Comparison of ENCODE assay signal across 8 cellular contexts in the genomic region with DNA sequence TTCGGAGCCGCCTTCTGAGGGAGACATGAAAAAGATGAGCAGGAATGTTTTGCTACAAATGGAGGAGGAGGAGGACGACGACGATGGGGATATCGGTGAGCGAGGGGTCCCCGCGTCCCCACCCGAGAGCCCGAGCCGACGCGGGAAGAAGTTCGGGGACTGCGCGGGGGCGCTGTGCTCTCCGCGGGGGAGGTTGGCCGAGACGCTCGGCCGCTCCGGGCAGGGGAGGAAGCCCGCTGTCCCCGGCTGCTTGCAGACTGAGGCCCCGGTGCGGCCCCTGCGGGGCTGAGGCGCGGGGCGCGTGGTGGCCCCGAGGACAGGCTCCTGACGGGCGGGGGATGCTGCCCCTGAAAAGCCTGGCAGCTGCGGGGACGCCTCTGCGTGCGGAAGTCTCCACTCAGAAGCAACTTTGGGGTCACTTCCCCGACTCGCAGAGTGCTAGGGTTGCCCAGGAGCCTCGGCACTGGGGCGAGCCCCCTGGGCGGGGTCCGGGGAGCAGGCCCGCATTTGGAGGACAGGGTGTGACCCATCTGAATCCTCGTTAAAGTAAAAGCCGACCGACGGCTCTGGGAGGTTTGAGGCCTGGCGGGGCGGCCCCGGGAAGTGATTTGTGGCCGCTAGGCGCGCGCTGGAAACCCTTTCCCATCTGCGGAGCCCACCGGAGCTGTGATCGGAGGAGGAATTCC. TPM values are rescaled to one million over a fixed set of nuclear protein-coding genes. Genes with fewer than 3 reads are reported as not detected.
DNase-seq lines count a peak whose midpoint lies in the region; ATAC-seq and TF ChIP-seq lines count a peak whose summit lies in the region.

No MANE protein-coding gene starts in this region.

- peak overlapping the region; percentile 90 for H2AFZ ChIP-seq in neural progenitor cell (replicated peaks)

- peak overlapping the region; percentile 92 for H3K4me3 Mint-ChIP-seq in activated T-helper 1 cell treated with anti-CD3 and anti-CD28 coated beads, Interleukin-12 subunit alpha, Interleukin-12 subunit beta, Interleukin-2, Interleukin-4 antibody, amounts not matched to agents 30 ng/mL and 10 ng/mL and 1 ng/mL, durations not matched to agents 14 hours and 24 hours and 36 hours
- peak overlapping the region; percentile 100 for H3K4me3 Mint-ChIP-seq in neural progenitor cell

- no peak for TF ChIP-seq POLR2A in testis (IDR thresholded peaks at IDR 0.05)

- no peaks in the 10 kb centered on the region for H3K36me3 ChIP-seq in neural progenitor cell
- no peaks in the 10 kb centered on the region for H3K36me3 ChIP-seq in testis (ENCODE audit: low read depth, missing control alignments)

- H3K9me3 ChIP-seq in neural progenitor cell (ENCODE audit: low read depth) = no peaks in the 10 kb centered on the region
- H3K9me3 ChIP-seq in testis = no peaks in the 10 kb centered on the region

- H3K27me3 ChIP-seq in neural progenitor cell (no peaks in the 10 kb centered on the region), testis (no peaks in the 10 kb centered on the region)

- H3K27me3 Mint-ChIP-seq in activated T-helper 1 cell treated with anti-CD3 and anti-CD28 coated beads, Interleukin-12 subunit alpha, Interleukin-12 subunit beta, Interleukin-2, Interleukin-4 antibody, amounts not matched to agents 30 ng/mL and 10 ng/mL and 1 ng/mL, durations not matched to agents 14 hours and 24 hours and 36 hours (ENCODE audit: insufficient read depth) = peaks cover 1% of the 10 kb centered on the region
- peaks cover 10% of the 10 kb centered on the region for H3K27me3 Mint-ChIP-seq in neural progenitor cell (ENCODE audit: insufficient read depth, low read depth)

- H3K9ac ChIP-seq in neural progenitor cell = peak overlapping the region; percentile 50

- H3K27ac ChIP-seq in neural progenitor cell (peak overlapping the region; percentile 75), testis (peak overlapping the region; percentile 95 to 97)

- H3K4me2 ChIP-seq in neural progenitor cell = peak overlapping the region; percentile 84

- H3K4me3 ChIP-seq in fibroblast of villous mesenchyme (ENCODE audit: low read depth, low read length) (peak overlapping the region; percentile 92), neural progenitor cell (peak overlapping the region; percentile 71), testis (peak overlapping the region; percentile 77 to 96)

- intact Hi-C loops in activated T-helper 1 cell treated with anti-CD3 and anti-CD28 coated beads, Interleukin-12 subunit alpha, Interleukin-12 subunit beta, Interleukin-2, Interleukin-4 antibody, amounts not matched to agents 30 ng/mL and 10 ng/mL and 1 ng/mL, durations not matched to agents 14 hours and 24 hours and 36 hours (cut with micrococcal nuclease) = loop anchor here (5.0 to 10.0 kb wide), 3 partner anchors 51 to 778 kb away; partner anchors contain the start of gene SCAF11
- intact Hi-C loops in testis (cut with DNase I; ENCODE audit: low total_unique reads) = no loop called here

- TF ChIP-seq CTCF in fibroblast of villous mesenchyme (IDR thresholded peaks at IDR 0.05; ENCODE audit: insufficient read depth, low read depth, low read length) (peak; percentile 33), neural progenitor cell (IDR thresholded peaks at IDR 0.05) (peak; percentile 42), testis (IDR thresholded peaks at IDR 0.05) (no peak)

- H3K36me3 Mint-ChIP-seq in activated T-helper 1 cell treated with anti-CD3 and anti-CD28 coated beads, Interleukin-12 subunit alpha, Interleukin-12 subunit beta, Interleukin-2, Interleukin-4 antibody, amounts not matched to agents 30 ng/mL and 10 ng/mL and 1 ng/mL, durations not matched to agents 14 hours and 24 hours and 36 hours (ENCODE audit: low read depth) = peaks cover 6% of the 10 kb centered on the region
- peaks cover 6% of the 10 kb centered on the region for H3K36me3 Mint-ChIP-seq in neural progenitor cell

- peaks cover 28% of the 10 kb centered on the region for H3F3A ChIP-seq in neural progenitor cell (ENCODE audit: low read depth)

- WGBS in testis, 2 donors = 0 to 1% methylated on average over 25 to 62 of the region's 62 CpGs

- peak; percentile 36 to 60 for DNase-seq in SHP77 (lab: John Stamatoyannopoulos, UW)
- no peak for DNase-seq in SHP77 treated with DMSO at 0.1 percent for 48 hours (lab: John Stamatoyannopoulos, UW)
- peak; percentile 30 to 53 for DNase-seq in NOMO-1 (lab: John Stamatoyannopoulos, UW; ENCODE audit: unreplicated experiment in 2 of 2)
- DNase-seq in activated T-helper 1 cell treated with anti-CD3 and anti-CD28 coated beads, Interleukin-12 subunit alpha, Interleukin-12 subunit beta, Interleukin-2, Interleukin-4 antibody, amounts not matched to agents 30 ng/mL and 10 ng/mL and 1 ng/mL, durations not matched to agents 14 hours and 24 hours and 36 hours (ENCODE audit: low spot score) = peak; percentile 37
- DNase-seq in fibroblast of villous mesenchyme (ENCODE audit: low read depth) = peak; percentile 51
- peak; percentile 81 for DNase-seq in neural progenitor cell (ENCODE audit: low spot score)
- peak; percentile 56 for DNase-seq in testis

- no peaks in the 10 kb centered on the region for H3K9me3 Mint-ChIP-seq in activated T-helper 1 cell treated with anti-CD3 and anti-CD28 coated beads, Interleukin-12 subunit alpha, Interleukin-12 subunit beta, Interleukin-2, Interleukin-4 antibody, amounts not matched to agents 30 ng/mL and 10 ng/mL and 1 ng/mL, durations not matched to agents 14 hours and 24 hours and 36 hours
- H3K9me3 Mint-ChIP-seq in neural progenitor cell = peaks cover 4% of the 10 kb centered on the region

- peak overlapping the region; percentile 95 for H3K27ac Mint-ChIP-seq in activated T-helper 1 cell treated with anti-CD3 and anti-CD28 coated beads, Interleukin-12 subunit alpha, Interleukin-12 subunit beta, Interleukin-2, Interleukin-4 antibody, amounts not matched to agents 30 ng/mL and 10 ng/mL and 1 ng/mL, durations not matched to agents 14 hours and 24 hours and 36 hours
- peak overlapping the region; percentile 98 for H3K27ac Mint-ChIP-seq in neural progenitor cell

- H3K4me1 Mint-ChIP-seq in activated T-helper 1 cell treated with anti-CD3 and anti-CD28 coated beads, Interleukin-12 subunit alpha, Interleukin-12 subunit beta, Interleukin-2, Interleukin-4 antibody, amounts not matched to agents 30 ng/mL and 10 ng/mL and 1 ng/mL, durations not matched to agents 14 hours and 24 hours and 36 hours (ENCODE audit: low read depth) = peaks cover 43% of the 10 kb centered on the region
- H3K4me1 Mint-ChIP-seq in neural progenitor cell = peaks cover 28% of the 10 kb centered on the region

- H3K79me2 ChIP-seq in neural progenitor cell (ENCODE audit: low read depth) = peaks cover 54% of the 10 kb centered on the region

- peak; percentile 50 for ATAC-seq in HG02885 (IDR thresholded peaks at IDR 0.05; ENCODE audit: poor library complexity, unreplicated experiment)

- peaks cover 10% of the 10 kb centered on the region for H4K20me1 ChIP-seq in neural progenitor cell (ENCODE audit: low read depth)

- H3K4me1 ChIP-seq in neural progenitor cell = peaks cover 27% of the 10 kb centered on the region
- peaks cover 24% of the 10 kb centered on the region for H3K4me1 ChIP-seq in testis

RNA-seq across cellular contexts. Expression of gene ANO6, which starts 0.5 kb away (rescaled TPM):
- total RNA-seq in activated T-helper 1 cell treated with anti-CD3 and anti-CD28 coated beads, Interleukin-12 subunit alpha, Interleukin-12 subunit beta, Interleukin-2, Interleukin-4 antibody, amounts not matched to agents 30 ng/mL and 10 ng/mL and 1 ng/mL, durations not matched to agents 14 hours and 24 hours and 36 hours = 21.7 and 22.1 TPM in 2 replicates
- total RNA-seq in fibroblast of villous mesenchyme = 75.1 and 91.5 TPM in 2 replicates
- 34.0 and 49.0 TPM in 2 replicates for total RNA-seq in neural progenitor cell (ENCODE audit: low replicate concordance)
- 10 to 100 TPM; 58.0 to 75.7 TPM for total RNA-seq in testis
- polyA plus RNA-seq in testis (ENCODE audit: insufficient read depth, low read depth, low replicate concordance) = 33.1 TPM

Comparison
In these comparisons a context has a peak if more than half of its experiments do, and no peak if none do; other contexts are left out.
1. CTCF ChIP-seq: peak in fibroblast of villous mesenchyme (single experiment) and neural progenitor cell (single experiment); none in testis (0 of 3).
2. Peak in every context shown above with its lines, with median percentiles within 50 percentile points of each other: H3K4me3 ChIP-seq.